In genomic region chr9:83474631-83475030, GRCh38 we compare ENCODE assay signal across 18 cellular contexts.
A peak's percentile ranks its signal among the peaks of the same experiment; 100 is the strongest.
DNase-seq lines count a peak whose midpoint lies in the region; ATAC-seq and TF ChIP-seq lines count a peak whose summit lies in the region.
"Had no signal": no experiment of that assay in that cellular context is flagged by ENCODE, and none has a peak within 500 bp of the region (broad histone marks: within the 10 kb centered on the region; RNA-seq: fewer than 3 reads in every experiment).

No MANE protein-coding gene starts in this region.

- H3K4me3 ChIP-seq in left ventricle myocardium inferior (no peak overlapping the region), SJCRH30 (no peak overlapping the region), skeletal muscle tissue (ENCODE audit: low read length in 3 of 3) (no peak overlapping the region), aorta (ENCODE audit: low read length in 2 of 2) (no peak overlapping the region)
- H3K4me3 ChIP-seq: MG63, SK-N-MC had no signal

- no peak overlapping the region for H3K9ac ChIP-seq in skeletal muscle tissue (ENCODE audit: low read depth in 1 of 3, low read length in 3 of 3)

- H3K27ac ChIP-seq in left ventricle myocardium inferior (replicated peaks) = peak overlapping the region; percentile 85
- no peak overlapping the region for H3K27ac ChIP-seq in SJCRH30
- H3K27ac ChIP-seq in skeletal muscle tissue (ENCODE audit: low read depth, low read length) = peak overlapping the region; percentile 23
- H3K27ac ChIP-seq in aorta (ENCODE audit: low read depth in 1 of 2, low read length in 2 of 2) = no peak overlapping the region
- H3K27ac ChIP-seq: SK-N-MC had no signal

- H3K4me1 ChIP-seq in left ventricle myocardium inferior (peaks cover 59% of the 10 kb centered on the region), SJCRH30 (peaks cover 17% of the 10 kb centered on the region), skeletal muscle tissue (ENCODE audit: control insufficient read depth in 3 of 3, insufficient read depth in 3 of 3, low read length in 3 of 3) (peaks cover 5 to 15% (median 5%) of the 10 kb centered on the region in 3 donors), aorta (ENCODE audit: control insufficient read depth in 1 of 2, insufficient read depth in 2 of 2, low read length in 2 of 2) (no peaks in the 10 kb centered on the region)

- intact Hi-C loops in left ventricle myocardium inferior (cut with micrococcal nuclease) (no loop called here), cardiac septum (cut with DNase I) (no loop called here), aorta (cut with DNase I) (no loop called here)

- peaks cover 6% of the 10 kb centered on the region for H3K9me3 ChIP-seq in left ventricle myocardium inferior (replicated peaks)
- 0 out of 2 replicates have a peak, but pooled peaks cover 2% of the 10 kb centered on the region for H3K9me3 ChIP-seq in SJCRH30 (replicated peaks)
- H3K9me3 ChIP-seq in skeletal muscle tissue (ENCODE audit: control insufficient read depth in 3 of 3, low read length in 3 of 3) = no peaks in the 10 kb centered on the region
- H3K9me3 ChIP-seq in aorta (ENCODE audit: control insufficient read depth, low read length) = no peaks in the 10 kb centered on the region
- H3K9me3 ChIP-seq: MG63, Peyer's patch had no signal

- no peak for DNase-seq in left ventricle myocardium inferior
- DNase-seq in cardiac septum (ENCODE audit: low spot score) = no peak
- DNase-seq in HT-29 (ENCODE audit: low spot score) = peak; percentile 2
- DNase-seq in SJCRH30 = peak; percentile 13 to 62
- DNase-seq in stimulated activated CD4-positive, alpha-beta T cell treated with anti-CD3 and anti-CD28 coated beads, Interleukin-2, amount 100 ng/mL, for 24 hours = no peak
- DNase-seq in aorta = no peak
- no peak for DNase-seq in stimulated activated CD4-positive, alpha-beta T cell treated with anti-CD3 and anti-CD28 coated beads, Interleukin-4, amount 100 ng/mL, for 4 hours
- DNase-seq: CD4-positive, CD25-positive, alpha-beta regulatory T cell; DMS79; Karpas-422; MG63; NCI-H1105; NCI-H2081; NCI-H2227 treated with DMSO at 0.1 percent for 48 hours; NCI-H510A treated with DMSO at 0.1 percent for 48 hours; Peyer's patch had no signal

- no peak for ATAC-seq in aorta (ENCODE audit: low FRiP score)

- no peak for TF ChIP-seq CTCF in left ventricle myocardium inferior (IDR thresholded peaks at IDR 0.05; ENCODE audit: borderline replicate concordance)

- H3K36me3 ChIP-seq in left ventricle myocardium inferior (no peaks in the 10 kb centered on the region), SJCRH30 (no peaks in the 10 kb centered on the region), skeletal muscle tissue (ENCODE audit: control insufficient read depth in 3 of 3, insufficient read depth in 3 of 3, low read length in 3 of 3) (no peaks in the 10 kb centered on the region), aorta (ENCODE audit: control insufficient read depth in 1 of 2, insufficient read depth in 2 of 2, low read length in 1 of 2) (no peaks in the 10 kb centered on the region)
- H3K36me3 ChIP-seq: MG63, Peyer's patch had no signal

- H3K27me3 ChIP-seq in left ventricle myocardium inferior (ENCODE audit: low read depth) = no peaks in the 10 kb centered on the region
- no peaks in the 10 kb centered on the region for H3K27me3 ChIP-seq in SJCRH30
- no peaks in the 10 kb centered on the region for H3K27me3 ChIP-seq in skeletal muscle tissue (ENCODE audit: control insufficient read depth in 3 of 3, insufficient read depth in 3 of 3, low read length in 3 of 3)
- no peaks in the 10 kb centered on the region for H3K27me3 ChIP-seq in aorta (ENCODE audit: control insufficient read depth in 1 of 2, insufficient read depth in 2 of 2, low read length in 1 of 2)
- H3K27me3 ChIP-seq: MG63, Peyer's patch had no signal

Comparison
In these comparisons a context has a peak if more than half of its experiments do, and no peak if none do; other contexts are left out.
1. DNase-seq: peak in HT-29 (single experiment) and SJCRH30 (2 of 2); none in left ventricle myocardium inferior (single experiment), cardiac septum (single experiment), stimulated activated CD4-positive, alpha-beta T cell treated with anti-CD3 and anti-CD28 coated beads, Interleukin-2, amount 100 ng/mL, for 24 hours (0 of 2), aorta (0 of 2) and stimulated activated CD4-positive, alpha-beta T cell treated with anti-CD3 and anti-CD28 coated beads, Interleukin-4, amount 100 ng/mL, for 4 hours (0 of 2).
2. H3K27ac ChIP-seq: peak in left ventricle myocardium inferior (single experiment) and skeletal muscle tissue (single experiment); none in SJCRH30 (single experiment) and aorta (0 of 2).